8 cellular contexts compared by ENCODE assay signal in the genomic region with DNA sequence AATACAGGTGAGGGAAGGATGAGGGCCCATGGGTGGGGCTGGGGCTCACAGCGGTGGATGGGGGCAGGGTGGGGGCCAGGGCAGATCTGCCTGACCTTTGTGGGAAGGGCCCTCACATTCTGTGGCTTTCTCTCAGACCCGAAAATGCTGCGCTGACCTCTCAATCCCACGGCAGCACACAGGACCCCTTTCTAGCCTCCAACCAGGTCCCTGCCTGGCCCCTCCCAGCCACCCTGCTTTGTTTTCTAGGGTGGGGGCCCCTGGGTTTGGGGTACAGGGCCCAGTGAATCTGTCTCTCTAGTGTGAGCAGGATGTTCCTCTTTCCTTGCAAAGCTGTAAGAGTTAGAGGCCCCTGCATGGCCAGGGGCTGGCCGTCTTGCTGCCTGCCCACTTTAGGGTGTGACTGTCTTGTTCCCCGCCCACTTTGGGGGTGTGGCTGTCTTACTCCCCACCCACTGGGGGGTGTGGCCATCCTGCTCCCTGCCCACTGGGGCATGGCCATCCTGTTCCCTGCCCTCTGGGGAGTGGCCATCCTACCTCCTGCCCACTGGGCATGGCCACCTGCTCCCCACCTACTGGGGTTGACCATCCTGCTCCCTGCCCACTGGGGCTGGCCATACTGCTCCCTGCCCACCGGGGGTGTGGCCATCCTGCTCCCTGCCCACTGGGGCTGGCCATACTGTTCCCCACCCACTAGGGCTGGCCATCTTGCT. TPM values are rescaled to one million over a fixed set of nuclear protein-coding genes. Genes with fewer than 3 reads are reported as not detected.
DNase-seq lines count a peak whose midpoint lies in the region; ATAC-seq and TF ChIP-seq lines count a peak whose summit lies in the region.

No MANE protein-coding gene starts in this region.

- no peaks in the 10 kb centered on the region for H3K27me3 Mint-ChIP-seq in activated T-helper 17 cell treated with anti-CD3 and anti-CD28 coated beads, Interleukin-2, amount 50 U/mL, for 72 hours
- H3K27me3 Mint-ChIP-seq in nephron progenitor cell (ENCODE audit: low read depth, poor library complexity): peaks cover 23% of the 10 kb centered on the region

- ATAC-seq in activated T-helper 17 cell treated with anti-CD3 and anti-CD28 coated beads, Interleukin-2, amount 50 U/mL, for 72 hours (replicated peaks): peak; percentile 23
- ATAC-seq in HG03439 (IDR thresholded peaks at IDR 0.05; ENCODE audit: unreplicated experiment): no peak
- no peak for ATAC-seq in left ventricle myocardium superior

- H3K36me3 Mint-ChIP-seq in activated T-helper 17 cell treated with anti-CD3 and anti-CD28 coated beads, Interleukin-2, amount 50 U/mL, for 72 hours (ENCODE audit: low read depth): peaks cover 6% of the 10 kb centered on the region
- H3K36me3 Mint-ChIP-seq in nephron progenitor cell (ENCODE audit: low read depth): no peaks in the 10 kb centered on the region

- no peak for TF ChIP-seq CTCF in nephron progenitor cell (IDR thresholded peaks at IDR 0.05)

- peaks cover 24% of the 10 kb centered on the region for H3K4me1 Mint-ChIP-seq in activated T-helper 17 cell treated with anti-CD3 and anti-CD28 coated beads, Interleukin-2, amount 50 U/mL, for 72 hours
- peaks cover 3% of the 10 kb centered on the region for H3K4me1 Mint-ChIP-seq in nephron progenitor cell

- DNase-seq in ELF-1 (ENCODE audit: low read depth, low spot score) (peak; percentile 75), NCI-H748 treated with DMSO at 0.1 percent for 48 hours (lab: John Stamatoyannopoulos, UW) (peak; percentile 1), nephron progenitor cell (peak; percentile 70), NCI-H2171 (lab: John Stamatoyannopoulos, UW) (no peak), G401 (ENCODE audit: low spot score) (no peak), left ventricle myocardium superior (no peak)

- H3K9me3 Mint-ChIP-seq in activated T-helper 17 cell treated with anti-CD3 and anti-CD28 coated beads, Interleukin-2, amount 50 U/mL, for 72 hours: no peaks in the 10 kb centered on the region
- no peaks in the 10 kb centered on the region for H3K9me3 Mint-ChIP-seq in nephron progenitor cell

- intact Hi-C loops in left ventricle myocardium superior (cut with micrococcal nuclease): no loop called here

- no peak overlapping the region for H3K27ac Mint-ChIP-seq in activated T-helper 17 cell treated with anti-CD3 and anti-CD28 coated beads, Interleukin-2, amount 50 U/mL, for 72 hours
- no peak overlapping the region for H3K27ac Mint-ChIP-seq in nephron progenitor cell

- H3K4me3 Mint-ChIP-seq in activated T-helper 17 cell treated with anti-CD3 and anti-CD28 coated beads, Interleukin-2, amount 50 U/mL, for 72 hours: no peak overlapping the region
- H3K4me3 Mint-ChIP-seq in nephron progenitor cell: no peak overlapping the region

- in situ Hi-C loops in G401 (cut with HindIII; ENCODE audit: low sequenced_read_pairs): no loop called here

RNA-seq across cellular contexts. Expression of a gene that starts 11.5 kb away (rescaled TPM):
- total RNA-seq in activated T-helper 17 cell treated with anti-CD3 and anti-CD28 coated beads, Interleukin-2, amount 50 U/mL, for 72 hours: 10 to 100 TPM; 34.9 to 35.8 TPM
- not detected in 2 replicates for total RNA-seq in G401 (2014; rRNA removed; shearing (Covaris generic))
- total RNA-seq in left ventricle myocardium superior: 3.5 TPM

Comparison
In these comparisons a context has a peak if more than half of its experiments do, and no peak if none do; other contexts are left out.
1. DNase-seq: peak in ELF-1 (single experiment), NCI-H748 treated with DMSO at 0.1 percent for 48 hours (single experiment) and nephron progenitor cell (single experiment); none in NCI-H2171 (single experiment), G401 (single experiment) and left ventricle myocardium superior (single experiment).